In genomic region chr5:165448773-165449172, GRCh38 we compare ENCODE assay signal across 19 cellular contexts.
"Had no signal": no experiment of that assay in that cellular context is flagged by ENCODE, and none has a peak within 500 bp of the region (broad histone marks: within the 10 kb centered on the region; RNA-seq: fewer than 3 reads in every experiment).

No MANE protein-coding gene starts in this region.

- DNase-seq: Kasumi-1, MM.1S, NCI-H1092 treated with DMSO at 0.1 percent for 48 hours, NCI-H1436, NCI-H187, NCI-H2029, NCI-H2081 treated with DMSO at 0.1 percent for 48 hours, NCI-H2171, NCI-H345, NCI-H446 treated with DMSO at 0.1 percent for 48 hours, NCI-H524, NCI-H774, PC-3, SHP77, SJCRH30 had no signal

- H3K36me3 ChIP-seq: SJCRH30 had no signal

- H3K4me1 ChIP-seq: SJCRH30 had no signal

- FAIRE-seq: HepG2, K562 had no signal

- H3K27ac ChIP-seq: KMS-11, RWPE1, SJCRH30 had no signal

- H3K4me3 ChIP-seq: K562, SJCRH30 had no signal

- H3K9ac ChIP-seq: KMS-11 had no signal

- H3K9me3 ChIP-seq: SJCRH30 had no signal

- H3K4me2 ChIP-seq: KMS-11 had no signal
